Comparison of ENCODE assay signal across 10 cellular contexts in the genomic region with DNA sequence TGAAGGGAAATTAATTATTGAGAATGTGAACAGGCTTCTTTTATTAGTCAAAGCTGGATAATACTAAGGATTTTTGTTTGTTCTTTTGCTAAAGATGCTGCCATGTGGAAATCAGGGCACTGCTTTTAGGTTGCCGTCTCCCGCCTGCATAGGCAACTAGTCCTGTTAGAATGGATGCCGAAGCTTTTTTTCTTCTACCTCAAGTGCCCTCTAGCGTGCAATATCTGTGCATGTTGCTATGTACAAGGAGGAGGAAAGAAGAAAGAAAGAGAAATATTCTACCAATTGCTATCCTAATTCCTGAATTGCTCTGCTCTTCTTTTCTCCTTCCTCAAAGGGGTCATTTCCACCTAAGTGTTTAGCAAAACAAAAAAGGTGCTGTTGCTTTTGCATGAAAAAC. TPM values are rescaled to one million over a fixed set of nuclear protein-coding genes. Genes with fewer than 3 reads are reported as not detected.
DNase-seq lines count a peak whose midpoint lies in the region; ATAC-seq and TF ChIP-seq lines count a peak whose summit lies in the region.
"Had no signal": no experiment of that assay in that cellular context is flagged by ENCODE, and none has a peak within 500 bp of the region (broad histone marks: within the 10 kb centered on the region; RNA-seq: fewer than 3 reads in every experiment).

No MANE protein-coding gene starts in this region.

- WGBS in smooth muscle cell (ENCODE audit: low lambda C conversion rate), result 20% methylated on average over 4 of the region's 4 CpGs

- TF ChIP-seq CTCF in endothelial cell (IDR thresholded peaks at IDR 0.05; ENCODE audit: unreplicated experiment) (peak; percentile 25), smooth muscle cell (IDR thresholded peaks at IDR 0.05; ENCODE audit: borderline replicate concordance, insufficient read depth, poor library complexity, severe bottlenecking) (peak; percentile 44)

- peaks cover 42% of the 10 kb centered on the region for H3K27me3 ChIP-seq in smooth muscle cell (ENCODE audit: low read depth)

- no peaks in the 10 kb centered on the region for H3K79me2 ChIP-seq in smooth muscle cell (ENCODE audit: low read depth)

- H3K9me3 ChIP-seq in smooth muscle cell (replicated peaks; ENCODE audit: low read depth), result no peaks in the 10 kb centered on the region

- H3K4me3 ChIP-seq in smooth muscle cell, result no peak overlapping the region

- no peaks in the 10 kb centered on the region for H3K4me1 Mint-ChIP-seq in endothelial cell (ENCODE audit: unreplicated experiment)
- H3K4me1 Mint-ChIP-seq: CD4-positive, CD25-positive, alpha-beta regulatory T cell had no signal

- DNase-seq in NCI-H510A treated with DMSO at 0.1 percent for 48 hours (lab: John Stamatoyannopoulos, UW) (peak; percentile 58), NCI-H510A (lab: John Stamatoyannopoulos, UW) (no peak), NCI-H460 (ENCODE audit: extremely low read depth, low read depth) (peak; percentile 67), endothelial cell (ENCODE audit: low spot score) (peak; percentile 36), smooth muscle cell (lab: John Stamatoyannopoulos, UW; ENCODE audit: unreplicated experiment) (no peak), activated gamma-delta T cell treated with Interleukin-2 at 50 U/mL for 16 hours (no peak), GDM1 (lab: John Stamatoyannopoulos, UW) (no peak)
- DNase-seq: CD4-positive, CD25-positive, alpha-beta regulatory T cell had no signal

- no peaks in the 10 kb centered on the region for H3K9me3 Mint-ChIP-seq in endothelial cell (ENCODE audit: unreplicated experiment)

- H3K27me3 Mint-ChIP-seq in endothelial cell (ENCODE audit: unreplicated experiment), result peaks cover 2% of the 10 kb centered on the region
- H3K27me3 Mint-ChIP-seq: CD4-positive, CD25-positive, alpha-beta regulatory T cell had no signal

- no peak for ATAC-seq in GM21576 (IDR thresholded peaks at IDR 0.05; ENCODE audit: unreplicated experiment)

- no peaks in the 10 kb centered on the region for H3K36me3 Mint-ChIP-seq in endothelial cell (ENCODE audit: low read depth, unreplicated experiment)
- H3K36me3 Mint-ChIP-seq: CD4-positive, CD25-positive, alpha-beta regulatory T cell had no signal

- H2AFZ ChIP-seq in smooth muscle cell (ENCODE audit: low read depth), result no peak overlapping the region

- peaks cover 9% of the 10 kb centered on the region for H3K4me1 ChIP-seq in smooth muscle cell (ENCODE audit: low read depth)

- no peak overlapping the region for H3K27ac Mint-ChIP-seq in endothelial cell (ENCODE audit: unreplicated experiment)
- H3K27ac Mint-ChIP-seq: CD4-positive, CD25-positive, alpha-beta regulatory T cell had no signal

- no peaks in the 10 kb centered on the region for H3K36me3 ChIP-seq in smooth muscle cell (ENCODE audit: low read depth)

- no peak overlapping the region for H3K4me2 ChIP-seq in smooth muscle cell
- H3K4me2 ChIP-seq: KMS-11 had no signal

- H4K20me1 ChIP-seq in smooth muscle cell (ENCODE audit: low read depth), result no peaks in the 10 kb centered on the region

- H3K27ac ChIP-seq in smooth muscle cell (ENCODE audit: low read depth), result no peak overlapping the region
- H3K27ac ChIP-seq: KMS-11 had no signal

- no peak overlapping the region for H3K9ac ChIP-seq in smooth muscle cell (ENCODE audit: low read depth)
- H3K9ac ChIP-seq: KMS-11 had no signal

- H3F3A ChIP-seq in smooth muscle cell (ENCODE audit: low read depth), result no peaks in the 10 kb centered on the region

- no peak overlapping the region for H3K4me3 Mint-ChIP-seq in endothelial cell (ENCODE audit: unreplicated experiment)
- H3K4me3 Mint-ChIP-seq: CD4-positive, CD25-positive, alpha-beta regulatory T cell had no signal

RNA-seq across cellular contexts. Expression of gene CDH8, which starts 5.2 kb away (rescaled TPM):
- not detected in 2 replicates for total RNA-seq in NCI-H460 (2014; rRNA removed; shearing (Covaris generic))
- not detected in 2 replicates for polyA plus RNA-seq in NCI-H460 (2014; cell fraction: nucleus; rRNA removed)
- 6.4 TPM for total RNA-seq in endothelial cell (ENCODE audit: unreplicated experiment)
- 1.8 and 7.1 TPM in 2 replicates for total RNA-seq in smooth muscle cell
- 4.3 and 5.5 TPM in 2 replicates for polyA plus RNA-seq in smooth muscle cell
- total RNA-seq: CD4-positive, CD25-positive, alpha-beta regulatory T cell had no signal
- polyA plus RNA-seq: CD4-positive, CD25-positive, alpha-beta regulatory T cell had no signal

Comparison
In these comparisons a context has a peak if more than half of its experiments do, and no peak if none do; other contexts are left out.
1. DNase-seq: peak in NCI-H510A treated with DMSO at 0.1 percent for 48 hours (single experiment), NCI-H460 (single experiment) and endothelial cell (single experiment); none in NCI-H510A (single experiment), smooth muscle cell (single experiment), activated gamma-delta T cell treated with Interleukin-2 at 50 U/mL for 16 hours (single experiment) and GDM1 (single experiment).